Comparison of ENCODE assay signal across 2 cellular contexts in the genomic region with DNA sequence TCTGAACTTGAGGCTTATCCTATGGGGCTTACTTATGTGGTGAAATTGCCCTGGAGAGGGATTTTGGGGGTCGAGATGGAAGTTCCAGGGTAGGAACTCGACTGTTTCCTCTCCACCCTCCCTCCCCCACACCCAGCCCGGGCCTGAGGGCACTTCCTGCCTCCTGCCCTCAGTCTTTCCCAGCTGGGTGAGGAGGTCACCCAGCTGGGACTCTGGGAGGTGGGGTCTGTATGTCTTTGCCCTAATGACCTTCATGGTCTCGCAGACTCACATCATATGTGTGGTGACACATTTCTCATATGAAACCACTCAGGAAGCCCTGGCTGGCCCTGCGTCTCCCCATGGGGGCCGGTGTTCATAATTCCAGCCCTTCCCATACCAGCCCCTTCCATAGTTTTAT.
TF ChIP-seq lines count a peak whose summit lies in the region.

No MANE protein-coding gene starts in this region.

TF ChIP-seq in GM23338, 12 proteins besides CTCF, POLR2A, EP300 and RAD21 (continues in another document):
- no peak for TF ChIP-seq CREB1 (CRISPR knock-in tag; IDR thresholded peaks at IDR 0.05; ENCODE audit: low read depth)
- TF ChIP-seq EZH2 (IDR thresholded peaks at IDR 0.05; ENCODE audit: low read depth, unreplicated experiment), result no peak
- TF ChIP-seq REST (IDR thresholded peaks at IDR 0.05; ENCODE audit: unreplicated experiment), result no peak
- no peak for TF ChIP-seq EZH2phosphoT487 (IDR thresholded peaks at IDR 0.05; ENCODE audit: unreplicated experiment)
- no peak for TF ChIP-seq ZNF114 (CRISPR knock-in tag; IDR thresholded peaks at IDR 0.05)
- TF ChIP-seq POLR2AphosphoS5 (IDR thresholded peaks at IDR 0.05; ENCODE audit: low read depth), result no peak
- no peak for TF ChIP-seq STAT1 (IDR thresholded peaks at IDR 0.05; ENCODE audit: unreplicated experiment)
- no peak for TF ChIP-seq JUNB (IDR thresholded peaks at IDR 0.05; ENCODE audit: unreplicated experiment)
- no peak for TF ChIP-seq NANOG (IDR thresholded peaks at IDR 0.05; ENCODE audit: borderline replicate concordance)
- TF ChIP-seq, protein P1, sequence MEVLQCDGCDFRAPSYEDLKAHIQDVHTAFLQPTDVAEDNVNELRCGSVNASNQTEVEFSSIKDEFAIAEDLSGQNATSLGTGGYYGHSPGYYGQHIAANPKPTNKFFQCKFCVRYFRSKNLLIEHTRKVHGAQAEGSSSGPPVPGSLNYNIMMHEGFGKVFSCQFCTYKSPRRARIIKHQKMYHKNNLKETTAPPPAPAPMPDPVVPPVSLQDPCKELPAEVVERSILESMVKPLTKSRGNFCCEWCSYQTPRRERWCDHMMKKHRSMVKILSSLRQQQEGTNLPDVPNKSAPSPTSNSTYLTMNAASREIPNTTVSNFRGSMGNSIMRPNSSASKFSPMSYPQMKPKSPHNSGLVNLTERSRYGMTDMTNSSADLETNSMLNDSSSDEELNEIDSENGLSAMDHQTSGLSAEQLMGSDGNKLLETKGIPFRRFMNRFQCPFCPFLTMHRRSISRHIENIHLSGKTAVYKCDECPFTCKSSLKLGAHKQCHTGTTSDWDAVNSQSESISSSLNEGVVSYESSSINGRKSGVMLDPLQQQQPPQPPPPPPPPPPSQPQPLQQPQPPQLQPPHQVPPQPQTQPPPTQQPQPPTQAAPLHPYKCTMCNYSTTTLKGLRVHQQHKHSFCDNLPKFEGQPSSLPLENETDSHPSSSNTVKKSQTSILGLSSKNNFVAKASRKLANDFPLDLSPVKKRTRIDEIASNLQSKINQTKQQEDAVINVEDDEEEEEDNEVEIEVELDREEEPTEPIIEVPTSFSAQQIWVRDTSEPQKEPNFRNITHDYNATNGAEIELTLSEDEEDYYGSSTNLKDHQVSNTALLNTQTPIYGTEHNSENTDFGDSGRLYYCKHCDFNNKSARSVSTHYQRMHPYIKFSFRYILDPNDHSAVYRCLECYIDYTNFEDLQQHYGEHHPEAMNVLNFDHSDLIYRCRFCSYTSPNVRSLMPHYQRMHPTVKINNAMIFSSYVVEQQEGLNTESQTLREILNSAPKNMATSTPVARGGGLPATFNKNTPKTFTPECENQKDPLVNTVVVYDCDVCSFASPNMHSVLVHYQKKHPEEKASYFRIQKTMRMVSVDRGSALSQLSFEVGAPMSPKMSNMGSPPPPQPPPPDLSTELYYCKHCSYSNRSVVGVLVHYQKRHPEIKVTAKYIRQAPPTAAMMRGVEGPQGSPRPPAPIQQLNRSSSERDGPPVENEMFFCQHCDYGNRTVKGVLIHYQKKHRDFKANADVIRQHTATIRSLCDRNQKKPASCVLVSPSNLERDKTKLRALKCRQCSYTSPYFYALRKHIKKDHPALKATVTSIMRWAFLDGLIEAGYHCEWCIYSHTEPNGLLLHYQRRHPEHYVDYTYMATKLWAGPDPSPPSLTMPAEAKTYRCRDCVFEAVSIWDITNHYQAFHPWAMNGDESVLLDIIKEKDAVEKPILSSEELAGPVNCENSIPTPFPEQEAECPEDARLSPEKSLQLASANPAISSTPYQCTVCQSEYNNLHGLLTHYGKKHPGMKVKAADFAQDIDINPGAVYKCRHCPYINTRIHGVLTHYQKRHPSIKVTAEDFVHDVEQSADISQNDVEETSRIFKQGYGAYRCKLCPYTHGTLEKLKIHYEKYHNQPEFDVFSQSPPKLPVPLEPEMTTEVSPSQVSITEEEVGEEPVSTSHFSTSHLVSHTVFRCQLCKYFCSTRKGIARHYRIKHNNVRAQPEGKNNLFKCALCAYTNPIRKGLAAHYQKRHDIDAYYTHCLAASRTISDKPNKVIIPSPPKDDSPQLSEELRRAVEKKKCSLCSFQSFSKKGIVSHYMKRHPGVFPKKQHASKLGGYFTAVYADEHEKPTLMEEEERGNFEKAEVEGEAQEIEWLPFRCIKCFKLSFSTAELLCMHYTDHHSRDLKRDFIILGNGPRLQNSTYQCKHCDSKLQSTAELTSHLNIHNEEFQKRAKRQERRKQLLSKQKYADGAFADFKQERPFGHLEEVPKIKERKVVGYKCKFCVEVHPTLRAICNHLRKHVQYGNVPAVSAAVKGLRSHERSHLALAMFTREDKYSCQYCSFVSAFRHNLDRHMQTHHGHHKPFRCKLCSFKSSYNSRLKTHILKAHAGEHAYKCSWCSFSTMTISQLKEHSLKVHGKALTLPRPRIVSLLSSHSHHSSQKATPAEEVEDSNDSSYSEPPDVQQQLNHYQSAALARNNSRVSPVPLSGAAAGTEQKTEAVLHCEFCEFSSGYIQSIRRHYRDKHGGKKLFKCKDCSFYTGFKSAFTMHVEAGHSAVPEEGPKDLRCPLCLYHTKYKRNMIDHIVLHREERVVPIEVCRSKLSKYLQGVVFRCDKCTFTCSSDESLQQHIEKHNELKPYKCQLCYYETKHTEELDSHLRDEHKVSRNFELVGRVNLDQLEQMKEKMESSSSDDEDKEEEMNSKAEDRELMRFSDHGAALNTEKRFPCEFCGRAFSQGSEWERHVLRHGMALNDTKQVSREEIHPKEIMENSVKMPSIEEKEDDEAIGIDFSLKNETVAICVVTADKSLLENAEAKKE (CRISPR knock-in tag; IDR thresholded peaks at IDR 0.05), result no peak
- no peak for TF ChIP-seq ZNF331 (CRISPR knock-in tag; IDR thresholded peaks at IDR 0.05; ENCODE audit: low read depth)

TF ChIP-seq in H1, 55 proteins besides CTCF, POLR2A, EP300 and RAD21:
- TF ChIP-seq ZNF274 (IDR thresholded peaks at IDR 0.05; ENCODE audit: borderline replicate concordance, extremely low read depth, low read length), result no peak
- no peak for TF ChIP-seq GTF2F1 (IDR thresholded peaks at IDR 0.05; ENCODE audit: borderline replicate concordance, low read depth, low read length)
- no peak for TF ChIP-seq RNF2 (IDR thresholded peaks at IDR 0.05; ENCODE audit: borderline replicate concordance, low read depth, low read length, missing control alignments, poor library complexity, severe bottlenecking)
- TF ChIP-seq BACH1 (IDR thresholded peaks at IDR 0.05; ENCODE audit: low read length), result no peak
- no peak for TF ChIP-seq E2F6 (IDR thresholded peaks at IDR 0.05)
- TF ChIP-seq EZH2 (IDR thresholded peaks at IDR 0.05; ENCODE audit: low read depth, low read length, severe bottlenecking), result no peak
- TF ChIP-seq CTBP2 (IDR thresholded peaks at IDR 0.05; ENCODE audit: borderline replicate concordance, insufficient read depth, insufficient read length, low read length), result no peak
- TF ChIP-seq TAF1 (IDR thresholded peaks at IDR 0.05; ENCODE audit: low read depth, low read length), result no peak
- TF ChIP-seq TBP (IDR thresholded peaks at IDR 0.05; ENCODE audit: low read depth, low read length), result no peak
- TF ChIP-seq SIN3A (conservative IDR thresholded peaks at IDR 0.05 in 1 of 2, IDR thresholded peaks at IDR 0.05 in 1 of 2; ENCODE audit: low read depth in 1 of 2, low read length in 2 of 2), result no peak
- no peak for TF ChIP-seq HDAC6 (IDR thresholded peaks at IDR 0.05; ENCODE audit: low read depth, low read length)
- no peak for TF ChIP-seq KDM4A (IDR thresholded peaks at IDR 0.05; ENCODE audit: low read depth, low read length, severe bottlenecking)
- TF ChIP-seq, protein P2, sequence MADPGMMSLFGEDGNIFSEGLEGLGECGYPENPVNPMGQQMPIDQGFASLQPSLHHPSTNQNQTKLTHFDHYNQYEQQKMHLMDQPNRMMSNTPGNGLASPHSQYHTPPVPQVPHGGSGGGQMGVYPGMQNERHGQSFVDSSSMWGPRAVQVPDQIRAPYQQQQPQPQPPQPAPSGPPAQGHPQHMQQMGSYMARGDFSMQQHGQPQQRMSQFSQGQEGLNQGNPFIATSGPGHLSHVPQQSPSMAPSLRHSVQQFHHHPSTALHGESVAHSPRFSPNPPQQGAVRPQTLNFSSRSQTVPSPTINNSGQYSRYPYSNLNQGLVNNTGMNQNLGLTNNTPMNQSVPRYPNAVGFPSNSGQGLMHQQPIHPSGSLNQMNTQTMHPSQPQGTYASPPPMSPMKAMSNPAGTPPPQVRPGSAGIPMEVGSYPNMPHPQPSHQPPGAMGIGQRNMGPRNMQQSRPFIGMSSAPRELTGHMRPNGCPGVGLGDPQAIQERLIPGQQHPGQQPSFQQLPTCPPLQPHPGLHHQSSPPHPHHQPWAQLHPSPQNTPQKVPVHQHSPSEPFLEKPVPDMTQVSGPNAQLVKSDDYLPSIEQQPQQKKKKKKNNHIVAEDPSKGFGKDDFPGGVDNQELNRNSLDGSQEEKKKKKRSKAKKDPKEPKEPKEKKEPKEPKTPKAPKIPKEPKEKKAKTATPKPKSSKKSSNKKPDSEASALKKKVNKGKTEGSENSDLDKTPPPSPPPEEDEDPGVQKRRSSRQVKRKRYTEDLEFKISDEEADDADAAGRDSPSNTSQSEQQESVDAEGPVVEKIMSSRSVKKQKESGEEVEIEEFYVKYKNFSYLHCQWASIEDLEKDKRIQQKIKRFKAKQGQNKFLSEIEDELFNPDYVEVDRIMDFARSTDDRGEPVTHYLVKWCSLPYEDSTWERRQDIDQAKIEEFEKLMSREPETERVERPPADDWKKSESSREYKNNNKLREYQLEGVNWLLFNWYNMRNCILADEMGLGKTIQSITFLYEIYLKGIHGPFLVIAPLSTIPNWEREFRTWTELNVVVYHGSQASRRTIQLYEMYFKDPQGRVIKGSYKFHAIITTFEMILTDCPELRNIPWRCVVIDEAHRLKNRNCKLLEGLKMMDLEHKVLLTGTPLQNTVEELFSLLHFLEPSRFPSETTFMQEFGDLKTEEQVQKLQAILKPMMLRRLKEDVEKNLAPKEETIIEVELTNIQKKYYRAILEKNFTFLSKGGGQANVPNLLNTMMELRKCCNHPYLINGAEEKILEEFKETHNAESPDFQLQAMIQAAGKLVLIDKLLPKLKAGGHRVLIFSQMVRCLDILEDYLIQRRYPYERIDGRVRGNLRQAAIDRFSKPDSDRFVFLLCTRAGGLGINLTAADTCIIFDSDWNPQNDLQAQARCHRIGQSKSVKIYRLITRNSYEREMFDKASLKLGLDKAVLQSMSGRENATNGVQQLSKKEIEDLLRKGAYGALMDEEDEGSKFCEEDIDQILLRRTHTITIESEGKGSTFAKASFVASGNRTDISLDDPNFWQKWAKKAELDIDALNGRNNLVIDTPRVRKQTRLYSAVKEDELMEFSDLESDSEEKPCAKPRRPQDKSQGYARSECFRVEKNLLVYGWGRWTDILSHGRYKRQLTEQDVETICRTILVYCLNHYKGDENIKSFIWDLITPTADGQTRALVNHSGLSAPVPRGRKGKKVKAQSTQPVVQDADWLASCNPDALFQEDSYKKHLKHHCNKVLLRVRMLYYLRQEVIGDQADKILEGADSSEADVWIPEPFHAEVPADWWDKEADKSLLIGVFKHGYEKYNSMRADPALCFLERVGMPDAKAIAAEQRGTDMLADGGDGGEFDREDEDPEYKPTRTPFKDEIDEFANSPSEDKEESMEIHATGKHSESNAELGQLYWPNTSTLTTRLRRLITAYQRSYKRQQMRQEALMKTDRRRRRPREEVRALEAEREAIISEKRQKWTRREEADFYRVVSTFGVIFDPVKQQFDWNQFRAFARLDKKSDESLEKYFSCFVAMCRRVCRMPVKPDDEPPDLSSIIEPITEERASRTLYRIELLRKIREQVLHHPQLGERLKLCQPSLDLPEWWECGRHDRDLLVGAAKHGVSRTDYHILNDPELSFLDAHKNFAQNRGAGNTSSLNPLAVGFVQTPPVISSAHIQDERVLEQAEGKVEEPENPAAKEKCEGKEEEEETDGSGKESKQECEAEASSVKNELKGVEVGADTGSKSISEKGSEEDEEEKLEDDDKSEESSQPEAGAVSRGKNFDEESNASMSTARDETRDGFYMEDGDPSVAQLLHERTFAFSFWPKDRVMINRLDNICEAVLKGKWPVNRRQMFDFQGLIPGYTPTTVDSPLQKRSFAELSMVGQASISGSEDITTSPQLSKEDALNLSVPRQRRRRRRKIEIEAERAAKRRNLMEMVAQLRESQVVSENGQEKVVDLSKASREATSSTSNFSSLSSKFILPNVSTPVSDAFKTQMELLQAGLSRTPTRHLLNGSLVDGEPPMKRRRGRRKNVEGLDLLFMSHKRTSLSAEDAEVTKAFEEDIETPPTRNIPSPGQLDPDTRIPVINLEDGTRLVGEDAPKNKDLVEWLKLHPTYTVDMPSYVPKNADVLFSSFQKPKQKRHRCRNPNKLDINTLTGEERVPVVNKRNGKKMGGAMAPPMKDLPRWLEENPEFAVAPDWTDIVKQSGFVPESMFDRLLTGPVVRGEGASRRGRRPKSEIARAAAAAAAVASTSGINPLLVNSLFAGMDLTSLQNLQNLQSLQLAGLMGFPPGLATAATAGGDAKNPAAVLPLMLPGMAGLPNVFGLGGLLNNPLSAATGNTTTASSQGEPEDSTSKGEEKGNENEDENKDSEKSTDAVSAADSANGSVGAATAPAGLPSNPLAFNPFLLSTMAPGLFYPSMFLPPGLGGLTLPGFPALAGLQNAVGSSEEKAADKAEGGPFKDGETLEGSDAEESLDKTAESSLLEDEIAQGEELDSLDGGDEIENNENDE (IDR thresholded peaks at IDR 0.05; ENCODE audit: insufficient replicate concordance, low read length), result no peak
- TF ChIP-seq TEAD4 (IDR thresholded peaks at IDR 0.05; ENCODE audit: low read depth, low read length), result no peak
- no peak for TF ChIP-seq SP1 (IDR thresholded peaks at IDR 0.05; ENCODE audit: low read depth, low read length)
